8 cellular contexts compared by ENCODE assay signal in the genomic region with DNA sequence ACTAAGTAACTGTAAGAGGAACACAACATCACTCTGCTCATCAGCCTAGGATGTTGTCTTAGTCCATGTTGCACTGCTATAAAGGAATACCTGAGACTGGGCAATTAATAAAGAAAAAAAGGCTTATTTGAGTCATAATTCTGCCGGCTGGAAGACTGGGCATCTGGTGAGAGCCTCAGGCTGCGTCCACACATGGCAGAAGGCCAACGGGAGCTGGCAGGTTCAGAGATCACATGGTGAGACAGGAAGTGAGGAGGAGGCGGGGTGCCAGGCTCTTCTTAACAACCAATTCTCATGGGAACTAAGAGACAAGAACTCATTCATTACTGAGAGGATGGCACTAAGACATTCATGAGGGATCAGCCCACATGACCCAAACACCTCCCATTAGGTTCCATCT. TPM values are rescaled to one million over a fixed set of nuclear protein-coding genes. Genes with fewer than 3 reads are reported as not detected.
DNase-seq lines count a peak whose midpoint lies in the region; ATAC-seq and TF ChIP-seq lines count a peak whose summit lies in the region.

No MANE protein-coding gene starts in this region.

- no peaks in the 10 kb centered on the region for H3K79me1 ChIP-seq in H9 (ENCODE audit: insufficient read depth, low read depth, low read length, poor library complexity, severe bottlenecking)

- intact Hi-C loops in Calu3 (cut with micrococcal nuclease; ENCODE audit: unreplicated experiment) = loop anchor here (5.0 kb wide), 2 partner anchors 52 to 152 kb away; a partner anchor contains a TSS
- intact Hi-C loops in natural killer cell (cut with micrococcal nuclease) = loop anchor here (5.0 kb wide), 1 partner anchor 47 kb away; a partner anchor contains a TSS

- H3K27ac Mint-ChIP-seq in Calu3 (ENCODE audit: unreplicated experiment) (no peak overlapping the region), natural killer cell (peak overlapping the region; percentile 16 to 25), H9 (no peak overlapping the region)

- no peak overlapping the region for H3K4me2 ChIP-seq in H9 (ENCODE audit: insufficient read depth, insufficient read length, low read length)

- no peak overlapping the region for H4K5ac ChIP-seq in H9 (ENCODE audit: insufficient read length, low read depth, low read length)

- no peak overlapping the region for H3K4me3 Mint-ChIP-seq in Calu3 (ENCODE audit: low read depth, unreplicated experiment)
- H3K4me3 Mint-ChIP-seq in natural killer cell = no peak overlapping the region
- H3K4me3 Mint-ChIP-seq in H9 = no peak overlapping the region

- H4K8ac ChIP-seq in H9 (replicated peaks; ENCODE audit: insufficient read length, low read depth, low read length) = no peak overlapping the region

- no peak overlapping the region for H3K18ac ChIP-seq in H9 (ENCODE audit: insufficient read length, low read depth, low read length)

- H3K23ac ChIP-seq in H9 (ENCODE audit: insufficient read length, low read depth, low read length) = no peak overlapping the region

- H3K27me3 ChIP-seq in H9 (ENCODE audit: insufficient read depth, low read length) = no peaks in the 10 kb centered on the region

- DNase-seq in Calu3 = peak; percentile 31
- peak; percentile 23 for DNase-seq in NCI-H2171 (lab: John Stamatoyannopoulos, UW)
- DNase-seq in dedifferentiated amniotic fluid mesenchymal stem cell (ENCODE audit: extremely low spot score) = peak; percentile 38
- DNase-seq in natural killer cell = no peak
- no peak for DNase-seq in stimulated activated CD4-positive, alpha-beta T cell treated with anti-CD3 and anti-CD28 coated beads, Interleukin-15, amount 100 ng/mL, for 24 hours
- no peak for DNase-seq in UCSD-AML1 (lab: John Stamatoyannopoulos, UW; ENCODE audit: unreplicated experiment)
- no peak for DNase-seq in H9

- H3K36me3 Mint-ChIP-seq in Calu3 (ENCODE audit: insufficient read depth, unreplicated experiment) (peaks cover 3% of the 10 kb centered on the region), natural killer cell (peaks cover 47% of the 10 kb centered on the region), H9 (ENCODE audit: insufficient read depth in 1 of 3, low read depth in 3 of 3) (peaks cover 9 to 48% (median 27%) of the 10 kb centered on the region in 3 experiments; a peak in 6 of 7 replicates)

- no peaks in the 10 kb centered on the region for H3K79me2 ChIP-seq in H9 (ENCODE audit: insufficient read depth, low read length)

- no peak overlapping the region for H2BK5ac ChIP-seq in H9 (ENCODE audit: insufficient read length, low read length)

- no peak overlapping the region for H2AFZ ChIP-seq in H9 (ENCODE audit: low read length)

- no TSS peak for BruUV-seq in Calu3 (replicated peaks; lab: Mats Ljungman, UMichigan)

- no peaks in the 10 kb centered on the region for H3K23me2 ChIP-seq in H9 (ENCODE audit: insufficient read length, low read depth, low read length, poor library complexity, severe bottlenecking)

- TF ChIP-seq CTCF in Calu3 (IDR thresholded peaks at IDR 0.05; ENCODE audit: unreplicated experiment) = no peak
- TF ChIP-seq CTCF in natural killer cell (IDR thresholded peaks at IDR 0.05) = no peak
- no peak for TF ChIP-seq CTCF in H9 (conservative IDR thresholded peaks at IDR 0.05)

- no peak overlapping the region for H2BK120ac ChIP-seq in H9 (ENCODE audit: low read depth, low read length, poor library complexity, severe bottlenecking)

- H3T11ph ChIP-seq in H9 (ENCODE audit: low read length) = no peak overlapping the region

- WGBS in H9 (ENCODE audit: extremely low coverage, insufficient read length, low lambda C conversion rate) = no CpG with 5 or more reads among the region's 4 CpGs

- H4K91ac ChIP-seq in H9 (ENCODE audit: insufficient read length, low read depth, low read length) = no peak overlapping the region

- H3K56ac ChIP-seq in H9 (ENCODE audit: insufficient read length, low read depth, low read length) = no peak overlapping the region

- no peak overlapping the region for H2BK20ac ChIP-seq in H9 (ENCODE audit: low read depth, low read length, poor library complexity, severe bottlenecking)

- no peaks in the 10 kb centered on the region for H3K9me3 ChIP-seq in H9 (ENCODE audit: control insufficient read depth, low read depth, low read length)

- H3K27ac ChIP-seq in H9 (ENCODE audit: insufficient read length, low read depth, low read length) = no peak overlapping the region

- no peak overlapping the region for H3K9ac ChIP-seq in H9 (ENCODE audit: extremely low read depth, insufficient read length, low read length)

- no peak overlapping the region for H2BK12ac ChIP-seq in H9 (ENCODE audit: insufficient read length, low read depth, low read length)

- CTCF ChIA-PET in Calu3 (lab: Charles Lee) = no interaction called here

- H3K4ac ChIP-seq in H9 (ENCODE audit: low read depth, low read length) = no peak overlapping the region

- H3K9me3 Mint-ChIP-seq in Calu3 (ENCODE audit: low read depth, unreplicated experiment) (no peaks in the 10 kb centered on the region), natural killer cell (no peaks in the 10 kb centered on the region), H9 (no peaks in the 10 kb centered on the region)

- no peak overlapping the region for H3K14ac ChIP-seq in H9 (ENCODE audit: insufficient read depth, low read length)

- peaks cover 11% of the 10 kb centered on the region for H3K4me1 Mint-ChIP-seq in Calu3 (ENCODE audit: low read depth, unreplicated experiment)
- H3K4me1 Mint-ChIP-seq in natural killer cell = peaks cover 22 to 24% of the 10 kb centered on the region in 2 donors
- no peaks in the 10 kb centered on the region for H3K4me1 Mint-ChIP-seq in H9

- peak; percentile 62 to 70 (median 67) for ATAC-seq in natural killer cell
- no peak for ATAC-seq in HG02798 (IDR thresholded peaks at IDR 0.05; ENCODE audit: poor library complexity, unreplicated experiment)

- no peak overlapping the region for H2AK5ac ChIP-seq in H9 (ENCODE audit: insufficient read length, low read length)

- H3K27me3 Mint-ChIP-seq in Calu3 (ENCODE audit: unreplicated experiment) (no peaks in the 10 kb centered on the region), natural killer cell (ENCODE audit: low read depth in 2 of 2) (no peaks in the 10 kb centered on the region), H9 (ENCODE audit: low read depth) (no peaks in the 10 kb centered on the region)

- no peaks in the 10 kb centered on the region for H3K4me1 ChIP-seq in H9 (ENCODE audit: insufficient read depth, low read length)

- H2BK15ac ChIP-seq in H9 (ENCODE audit: low read depth, low read length) = no peak overlapping the region

- H4K20me1 ChIP-seq in H9 (ENCODE audit: control insufficient read depth, insufficient read depth, insufficient read length) = no peaks in the 10 kb centered on the region

RNA-seq across cellular contexts. Expression of a gene that starts 46.8 kb away (rescaled TPM):
- 25.6 and 27.6 TPM in 2 replicates for total RNA-seq in Calu3 (2022)
- total RNA-seq in natural killer cell = 100 to 1,000 TPM in 1 of 3 donors, 10 to 100 TPM in 2; 81.3 to 133 (median 99.6) TPM
- total RNA-seq in H9 (2021) = 15.7 and 16.1 TPM in 2 replicates

Comparison
In these comparisons a context has a peak if more than half of its experiments do, and no peak if none do; other contexts are left out.
1. DNase-seq: peak in Calu3 (single experiment), NCI-H2171 (single experiment) and dedifferentiated amniotic fluid mesenchymal stem cell (single experiment); none in natural killer cell (single experiment), stimulated activated CD4-positive, alpha-beta T cell treated with anti-CD3 and anti-CD28 coated beads, Interleukin-15, amount 100 ng/mL, for 24 hours (single experiment), UCSD-AML1 (single experiment) and H9 (single experiment).
2. H3K27ac Mint-ChIP-seq: peak in natural killer cell (2 of 2); none in Calu3 (single experiment) and H9 (0 of 3).